ENCODE assay signal across 2 cellular contexts in the genomic region with DNA sequence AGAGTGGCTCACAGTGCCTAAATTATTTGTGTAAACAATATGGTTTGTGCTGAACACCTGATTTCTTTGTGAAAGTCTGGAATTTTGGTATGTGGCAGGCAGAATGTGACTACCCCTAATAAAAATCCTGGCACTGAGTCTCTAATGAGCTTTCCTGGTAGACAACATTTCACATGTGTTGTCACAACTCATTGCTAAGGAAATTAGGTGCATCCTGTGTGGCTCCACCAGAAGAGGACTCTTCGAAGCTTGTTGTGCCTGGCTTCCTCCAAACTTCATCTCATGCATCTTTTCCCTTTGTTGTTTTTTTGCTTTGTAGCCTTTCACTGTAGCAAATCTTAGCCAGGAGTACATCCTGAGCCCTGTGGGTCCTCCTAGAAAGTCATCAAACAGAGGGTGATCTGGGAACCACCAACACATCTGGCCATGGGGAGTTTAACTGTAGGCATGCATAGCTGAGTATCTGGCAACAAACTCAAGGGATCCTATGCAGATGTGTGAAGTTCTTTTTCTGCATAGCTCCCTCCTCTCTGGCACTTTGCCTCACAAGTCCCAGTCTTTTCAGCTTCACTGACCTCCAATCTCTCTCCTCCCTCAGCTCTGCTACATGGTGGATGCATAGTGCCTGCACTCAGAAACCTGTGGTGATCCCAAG.
TF ChIP-seq lines count a peak whose summit lies in the region.

No MANE protein-coding gene starts in this region.

TF ChIP-seq in endothelial cell of umbilical vein, 7 proteins besides CTCF, POLR2A, EP300 and RAD21:
- TF ChIP-seq MYC (IDR thresholded peaks at IDR 0.05; ENCODE audit: low read depth, low read length), result no peak
- TF ChIP-seq JUN (IDR thresholded peaks at IDR 0.05; ENCODE audit: borderline replicate concordance, insufficient read depth, insufficient read length, low read depth), result peak; percentile 58

TF ChIP-seq in WTC11, 78 proteins besides CTCF, POLR2A, EP300 and RAD21:
- TF ChIP-seq, protein P1, sequence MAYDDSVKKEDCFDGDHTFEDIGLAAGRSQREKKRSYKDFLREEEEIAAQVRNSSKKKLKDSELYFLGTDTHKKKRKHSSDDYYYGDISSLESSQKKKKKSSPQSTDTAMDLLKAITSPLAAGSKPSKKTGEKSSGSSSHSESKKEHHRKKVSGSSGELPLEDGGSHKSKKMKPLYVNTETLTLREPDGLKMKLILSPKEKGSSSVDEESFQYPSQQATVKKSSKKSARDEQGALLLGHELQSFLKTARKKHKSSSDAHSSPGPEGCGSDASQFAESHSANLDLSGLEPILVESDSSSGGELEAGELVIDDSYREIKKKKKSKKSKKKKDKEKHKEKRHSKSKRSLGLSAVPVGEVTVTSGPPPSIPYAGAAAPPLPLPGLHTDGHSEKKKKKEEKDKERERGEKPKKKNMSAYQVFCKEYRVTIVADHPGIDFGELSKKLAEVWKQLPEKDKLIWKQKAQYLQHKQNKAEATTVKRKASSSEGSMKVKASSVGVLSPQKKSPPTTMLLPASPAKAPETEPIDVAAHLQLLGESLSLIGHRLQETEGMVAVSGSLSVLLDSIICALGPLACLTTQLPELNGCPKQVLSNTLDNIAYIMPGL (CRISPR knock-in tag; IDR thresholded peaks at IDR 0.05), result no peak
- no peak for TF ChIP-seq TCF7 (CRISPR knock-in tag; IDR thresholded peaks at IDR 0.05; ENCODE audit: low read depth)
- TF ChIP-seq ESRRA (CRISPR knock-in tag; IDR thresholded peaks at IDR 0.05; ENCODE audit: borderline replicate concordance), result no peak
- TF ChIP-seq SMAD4 (CRISPR knock-in tag; IDR thresholded peaks at IDR 0.05), result no peak
- TF ChIP-seq GRHL2 (CRISPR knock-in tag; IDR thresholded peaks at IDR 0.05; ENCODE audit: insufficient replicate concordance, severe bottlenecking), result no peak
- TF ChIP-seq ZNF219 (CRISPR knock-in tag; IDR thresholded peaks at IDR 0.05; ENCODE audit: borderline replicate concordance), result no peak
